ENCODE assay signal across 8 cellular contexts in the genomic region with DNA sequence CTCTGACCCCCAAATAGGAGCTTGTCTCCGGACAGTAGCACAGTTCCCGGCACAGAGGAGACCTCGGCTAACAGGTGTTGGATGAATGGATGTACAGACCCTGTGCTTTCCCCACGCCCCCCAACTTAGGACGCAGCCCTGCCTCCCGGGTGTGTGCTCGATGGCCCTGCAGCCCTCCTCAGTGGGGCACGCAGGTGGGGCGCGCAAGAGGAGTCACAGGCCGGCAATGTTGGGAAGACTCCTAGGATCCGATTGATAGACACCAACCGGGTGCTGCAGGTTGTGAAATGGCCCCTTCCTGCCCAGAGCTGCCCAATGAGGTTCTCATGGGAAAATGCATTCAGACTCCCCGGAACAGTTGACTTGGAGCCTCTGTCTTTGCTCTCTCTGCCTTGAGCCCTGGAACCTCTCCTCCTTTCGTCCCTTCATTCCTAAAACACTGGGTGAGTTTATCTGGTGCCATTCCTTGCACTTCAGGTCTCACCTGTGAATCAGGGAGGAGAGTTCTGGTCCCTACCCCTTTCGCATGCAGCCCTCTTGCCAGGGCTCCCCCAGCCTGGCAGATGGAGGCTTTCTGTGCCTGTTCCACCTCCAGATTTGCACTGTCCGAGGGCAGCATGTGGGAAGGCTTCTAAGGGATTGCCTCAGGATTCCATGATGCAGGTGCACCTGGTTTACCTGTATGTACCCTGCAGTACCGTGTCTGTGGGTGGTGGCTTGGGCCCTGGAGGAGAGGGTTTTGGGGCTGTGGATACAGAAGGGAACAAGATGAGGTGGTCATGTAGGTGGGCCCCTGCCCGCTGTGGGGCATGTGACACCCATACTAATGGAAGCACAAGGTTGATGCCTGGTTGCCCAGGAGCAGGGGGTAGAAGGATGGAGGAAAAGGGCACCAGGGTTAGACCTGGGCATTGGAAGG. TPM values are rescaled to one million over a fixed set of nuclear protein-coding genes. Genes with fewer than 3 reads are reported as not detected.
A peak's percentile ranks its signal among the peaks of the same experiment; 100 is the strongest.
DNase-seq lines count a peak whose midpoint lies in the region; ATAC-seq and TF ChIP-seq lines count a peak whose summit lies in the region.

No MANE protein-coding gene starts in this region.

- peaks cover 14% of the 10 kb centered on the region for H3K79me1 ChIP-seq in mesendoderm (ENCODE audit: low read length)

- no peak overlapping the region for H2BK5ac ChIP-seq in mesendoderm (ENCODE audit: low read length)

- peak overlapping the region; percentile 85 for H3K4me3 ChIP-seq in ACC112 (ENCODE audit: low read depth, low read length)
- peak overlapping the region; percentile 66 to 84 (median 69) for H3K4me3 ChIP-seq in breast epithelium
- peak overlapping the region; percentile 41 for H3K4me3 ChIP-seq in mesendoderm (ENCODE audit: low read length)

- peak overlapping the region; percentile 68 for H3K4me2 ChIP-seq in mesendoderm (ENCODE audit: low read length)

- H3K27me3 ChIP-seq in ACC112 (ENCODE audit: insufficient read depth, low read length) (no peaks in the 10 kb centered on the region), breast epithelium (no peaks in the 10 kb centered on the region), mesendoderm (ENCODE audit: insufficient read depth, low read length, poor library complexity) (no peaks in the 10 kb centered on the region)

- H3K9ac ChIP-seq in mesendoderm (ENCODE audit: low read length): peak overlapping the region; percentile 83

- no peak for TF ChIP-seq POLR2A in breast epithelium (IDR thresholded peaks at IDR 0.05)

- no peak overlapping the region for H2BK15ac ChIP-seq in mesendoderm (replicated peaks; ENCODE audit: low read depth)

- H4K8ac ChIP-seq in mesendoderm (ENCODE audit: low read depth, low read length): no peak overlapping the region

- H3K27ac ChIP-seq in ACC112 (ENCODE audit: low read depth, low read length): peak overlapping the region; percentile 60; the same call in 1 of the 2 replicates
- H3K27ac ChIP-seq in breast epithelium: peak overlapping the region; percentile 86 to 96
- H3K27ac ChIP-seq in mesendoderm (ENCODE audit: low read depth, low read length): no peak overlapping the region

- TF ChIP-seq CTCF in breast epithelium (IDR thresholded peaks at IDR 0.05): no peak
- no peak for TF ChIP-seq CTCF in GM10266 (IDR thresholded peaks at IDR 0.05; ENCODE audit: control insufficient read depth, insufficient read depth, low read depth, missing control alignments)

- WGBS in mesendoderm (ENCODE audit: extremely low coverage, insufficient coverage, low lambda C conversion rate): no CpG with 5 or more reads among the region's 19 CpGs

- H3K36me3 ChIP-seq in ACC112 (ENCODE audit: insufficient read depth, low read length) (no peaks in the 10 kb centered on the region), breast epithelium (no peaks in the 10 kb centered on the region), mesendoderm (ENCODE audit: control insufficient read depth, insufficient read depth, low read length) (no peaks in the 10 kb centered on the region)

- no peak overlapping the region for H2BK120ac ChIP-seq in mesendoderm (ENCODE audit: low read depth, low read length)

- peak overlapping the region; percentile 82 for H3K18ac ChIP-seq in mesendoderm (ENCODE audit: low read length)

- no peak overlapping the region for H4K5ac ChIP-seq in mesendoderm (ENCODE audit: low read length)

- H3K4me1 ChIP-seq in ACC112 (ENCODE audit: control insufficient read depth, insufficient read depth, low read length, unreplicated experiment) (peaks cover 18% of the 10 kb centered on the region), breast epithelium (peaks cover 5 to 8% of the 10 kb centered on the region in 2 donors), mesendoderm (ENCODE audit: control insufficient read depth, low read depth, low read length) (peaks cover 18% of the 10 kb centered on the region)

- peak overlapping the region; percentile 95 for H3K56ac ChIP-seq in mesendoderm (ENCODE audit: low read length)

- no peak overlapping the region for H2AK5ac ChIP-seq in mesendoderm (ENCODE audit: low read length)

- H3K9me3 ChIP-seq in breast epithelium: no peaks in the 10 kb centered on the region

- H3K23ac ChIP-seq in mesendoderm (ENCODE audit: low read length): peak overlapping the region; percentile 91

- ATAC-seq in HG03064 (IDR thresholded peaks at IDR 0.05; ENCODE audit: low read depth, unreplicated experiment) (peak; percentile 11), HG03097 (IDR thresholded peaks at IDR 0.05; ENCODE audit: low FRiP score, unreplicated experiment) (no peak)

- peak overlapping the region; percentile 94 for H3K4ac ChIP-seq in mesendoderm (ENCODE audit: low read depth, low read length)

- no peak for DNase-seq in breast epithelium (ENCODE audit: low spot score in 2 of 2)
- no peak for DNase-seq in mesendoderm
- DNase-seq in stimulated activated CD8-positive, alpha-beta memory T cell treated with anti-CD3 and anti-CD28 coated beads, Interleukin-4, amount 100 ng/mL, for 48 hours: no peak
- no peak for DNase-seq in NOMO-1 (lab: John Stamatoyannopoulos, UW; ENCODE audit: unreplicated experiment in 2 of 2)
- no peak for DNase-seq in GM10266 (ENCODE audit: extremely low spot score)

- peaks cover 35% of the 10 kb centered on the region for H3K79me2 ChIP-seq in ACC112 (ENCODE audit: control insufficient read depth, insufficient read depth, low read length, unreplicated experiment)
- peaks cover 15% of the 10 kb centered on the region for H3K79me2 ChIP-seq in mesendoderm (ENCODE audit: control insufficient read depth, insufficient read depth, low read length)

- intact Hi-C loops in breast epithelium (cut with DNase I; ENCODE audit: low total_unique reads): no loop called here

- no peak overlapping the region for H2AFZ ChIP-seq in ACC112 (ENCODE audit: low read length, unreplicated experiment)

RNA-seq across cellular contexts. Expression of a gene that starts 1.2 kb away (rescaled TPM):
- 10 to 100 TPM in 2 of 3 donors, 1 to 10 TPM in 1; 8.6 to 25.6 (median 22.0) TPM for total RNA-seq in breast epithelium
- 24.9 TPM for polyA plus RNA-seq in mesendoderm (2013, experiment 1 of 2)
- polyA plus RNA-seq in mesendoderm (2013, experiment 2 of 2): 25.2 TPM

RNA-seq across cellular contexts. Expression of a gene that starts 46.1 kb away (rescaled TPM):
- total RNA-seq in breast epithelium: under 1 TPM in 1 of 3 donors, not detected in 2; 0.64 TPM
- polyA plus RNA-seq in mesendoderm (2013, experiment 1 of 2): 0.31 TPM
- polyA plus RNA-seq in mesendoderm (2013, experiment 2 of 2): 0.41 TPM

RNA-seq across cellular contexts. Expression of a gene that starts 46.2 kb away (rescaled TPM):
- 10 to 100 TPM; 66.7 to 93.7 (median 82.4) TPM for total RNA-seq in breast epithelium
- 235 TPM for polyA plus RNA-seq in mesendoderm (2013, experiment 1 of 2)
- 238 TPM for polyA plus RNA-seq in mesendoderm (2013, experiment 2 of 2)

RNA-seq across cellular contexts. Expression of a gene that starts 58.1 kb away (rescaled TPM):
- 100 to 1,000 TPM; 471 to 569 (median 490) TPM for total RNA-seq in breast epithelium
- 600 TPM for polyA plus RNA-seq in mesendoderm (2013, experiment 1 of 2)
- polyA plus RNA-seq in mesendoderm (2013, experiment 2 of 2): 594 TPM
